Comparison of ENCODE assay signal across 17 cellular contexts in the genomic region with DNA sequence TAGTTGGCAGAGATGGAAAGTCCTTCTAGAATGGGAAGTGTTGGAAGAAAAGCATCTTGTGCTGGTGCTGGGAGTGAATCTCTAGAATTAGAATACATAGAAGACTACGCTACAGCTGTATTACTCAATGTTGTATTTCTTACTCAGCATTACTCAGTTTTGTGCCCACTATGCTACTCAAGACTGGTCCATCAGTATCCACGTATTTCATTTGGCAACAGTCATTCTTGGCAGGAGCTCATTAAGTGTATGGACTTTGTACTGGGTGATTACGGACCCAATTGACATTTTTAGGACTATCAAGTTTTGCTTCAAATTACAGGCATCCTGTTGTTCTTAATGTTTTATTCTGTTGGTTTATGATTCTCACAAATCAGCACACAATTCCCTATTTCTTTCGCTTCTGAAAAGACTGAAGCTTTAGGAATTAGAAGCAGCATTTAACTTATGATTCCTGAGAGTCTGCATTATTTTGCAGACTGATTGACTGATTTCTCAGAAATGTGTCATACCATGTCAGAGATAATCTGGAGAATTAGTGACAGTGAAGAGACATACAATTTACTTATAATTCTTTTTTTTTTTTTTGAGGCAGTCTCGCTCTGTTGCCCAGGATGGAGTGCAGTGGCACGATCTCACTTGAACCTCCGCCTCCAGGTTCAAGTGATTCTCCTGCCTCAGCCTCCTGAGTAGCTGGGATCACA.
A peak's percentile ranks its signal among the peaks of the same experiment; 100 is the strongest.
DNase-seq lines count a peak whose midpoint lies in the region; ATAC-seq, FAIRE-seq and TF ChIP-seq lines count a peak whose summit lies in the region.
"Had no signal": no experiment of that assay in that cellular context is flagged by ENCODE, and none has a peak within 500 bp of the region (broad histone marks: within the 10 kb centered on the region; RNA-seq: fewer than 3 reads in every experiment).

No MANE protein-coding gene starts in this region.

- POLR2A ChIA-PET in HepG2 (lab: Yijun Ruan, JAX), result no interaction called here

- H3K4me3 ChIP-seq in liver (ENCODE audit: low read depth in 1 of 3, low read length in 3 of 3), result no peak overlapping the region
- no peak overlapping the region for H3K4me3 ChIP-seq in HepG2 (replicated peaks in 1 of 3; ENCODE audit: insufficient read depth in 1 of 3, low read depth in 2 of 3, low read length in 3 of 3)
- no peak overlapping the region for H3K4me3 ChIP-seq in mammary epithelial cell (replicated peaks in 1 of 3; ENCODE audit: insufficient read depth in 1 of 3, low read depth in 2 of 3, low read length in 3 of 3)
- H3K4me3 ChIP-seq: GM12878 had no signal

- no peak overlapping the region for H3K4me2 ChIP-seq in HepG2 (ENCODE audit: low read depth, low read length)
- no peak overlapping the region for H3K4me2 ChIP-seq in mammary epithelial cell (ENCODE audit: insufficient read depth, low read depth, low read length)

- H2AFZ ChIP-seq in HepG2 (ENCODE audit: low read length) (no peak overlapping the region), mammary epithelial cell (ENCODE audit: low read depth, low read length) (no peak overlapping the region)

- H3K9ac ChIP-seq in liver (ENCODE audit: low read depth in 1 of 2, low read length in 2 of 2) (no peak overlapping the region), HepG2 (ENCODE audit: insufficient read depth, low read depth, low read length) (no peak overlapping the region), mammary epithelial cell (ENCODE audit: insufficient read depth, low read length) (no peak overlapping the region)

- intact Hi-C loops in HepG2 (cut with micrococcal nuclease; ENCODE audit: unreplicated experiment) (no loop called here), mammary epithelial cell (cut with micrococcal nuclease) (loop anchor here (10.0 kb wide), 1 partner anchor 190 kb away; no protein-coding TSS in a partner anchor), left colon (cut with DNase I, micrococcal nuclease) (no loop called here)

- H3K4me1 ChIP-seq in liver (ENCODE audit: control insufficient read depth in 4 of 4, insufficient read depth in 4 of 4, low read length in 3 of 4) (peaks cover 0 to 5% (median 0%) of the 10 kb centered on the region in 4 donors), HepG2 (ENCODE audit: insufficient read depth, low read length) (no peaks in the 10 kb centered on the region), mammary epithelial cell (ENCODE audit: insufficient read depth, low read length) (no peaks in the 10 kb centered on the region)

- no peak for ATAC-seq in HepG2
- ATAC-seq in left colon, result peak; percentile 77
- no peak for ATAC-seq in GM19455 (IDR thresholded peaks at IDR 0.05; ENCODE audit: unreplicated experiment)
- ATAC-seq in GM18498 (IDR thresholded peaks at IDR 0.05; ENCODE audit: unreplicated experiment), result no peak
- ATAC-seq: GM12878 had no signal

- TF ChIP-seq POLR2A in HepG2 (IDR thresholded peaks at IDR 0.05; ENCODE audit: insufficient read depth in 1 of 2, low read depth in 2 of 2, low read length in 2 of 2), result no peak

- H4K20me1 ChIP-seq in HepG2 (ENCODE audit: insufficient read depth, low read length), result no peaks in the 10 kb centered on the region
- H4K20me1 ChIP-seq in mammary epithelial cell (ENCODE audit: insufficient read depth, low read length), result no peaks in the 10 kb centered on the region

- H3K9me3 ChIP-seq in liver (ENCODE audit: control insufficient read depth in 4 of 4, low read length in 3 of 4) (no peaks in the 10 kb centered on the region), HepG2 (ENCODE audit: low read length) (no peaks in the 10 kb centered on the region), mammary epithelial cell (replicated peaks; ENCODE audit: insufficient read depth, low read length) (no peaks in the 10 kb centered on the region)

- H3K79me2 ChIP-seq in HepG2 (ENCODE audit: insufficient read depth, low read length), result no peaks in the 10 kb centered on the region
- no peaks in the 10 kb centered on the region for H3K79me2 ChIP-seq in mammary epithelial cell (ENCODE audit: insufficient read depth, low read length)

- TF ChIP-seq CTCF in liver (IDR thresholded peaks at IDR 0.05; ENCODE audit: low read depth, low read length, missing input control), result no peak
- no peak for TF ChIP-seq CTCF in HepG2 (CRISPR knock-in tag; IDR thresholded peaks at IDR 0.05)
- no peak for TF ChIP-seq CTCF in mammary epithelial cell (conservative IDR thresholded peaks at IDR 0.05 in 1 of 2, IDR thresholded peaks at IDR 0.05 in 1 of 2; ENCODE audit: extremely low read depth in 1 of 2, insufficient read depth in 1 of 2, low read depth in 1 of 2, low read length in 2 of 2)

- no peak for FAIRE-seq in HepG2 (lab: Jason Lieb, UNC)
- FAIRE-seq: GM12878, RCC 7860 had no signal

- H3K27ac ChIP-seq in liver (ENCODE audit: low read depth in 1 of 2, low read length in 2 of 2) (no peak overlapping the region), HepG2 (ENCODE audit: extremely low read length, insufficient read depth, low read length) (no peak overlapping the region), mammary epithelial cell (ENCODE audit: insufficient read depth, low read depth, low read length) (no peak overlapping the region)

- CTCF ChIA-PET in HepG2 (lab: Yijun Ruan, JAX; ENCODE audit: low intra/inter-chr PET ratio, low total read pairs), result no interaction called here
- CTCF ChIA-PET in mammary epithelial cell (lab: Charles Lee; ENCODE audit: low non-redundant PET), result no interaction called here

- in situ Hi-C loops in HepG2 (cut with HindIII; ENCODE audit: extremely low pct_ligation_motif_present, low pct_unique_long_range_greater_than_20kb), result no loop called here
- in situ Hi-C loops in mammary epithelial cell (cut with MboI; ENCODE audit: low sequenced_read_pairs in 2 of 2), result no loop called here

- DNase-seq in HepG2 (ENCODE audit: low spot score) (no peak), mammary epithelial cell (peak; percentile 52), left colon (no peak), stromal cell of bone marrow (ENCODE audit: low read depth) (peak; percentile 31), SIG-M5 (lab: John Stamatoyannopoulos, UW) (no peak)
- DNase-seq: 8988T, COR-L47, HFFc6, KBM-7, NCI-H1092, NCI-H1694, SHP77 treated with DMSO at 0.1 percent for 48 hours had no signal

- dilution Hi-C loops in mammary epithelial cell (cut with HindIII; ENCODE audit: low sequenced_read_pairs), result no loop called here

- 68% methylated on average over 7 of the region's 7 CpGs for whole genome bisulfite sequencing in liver
- 39% methylated on average over 7 of the region's 7 CpGs for WGBS in HepG2 (ENCODE audit: low lambda C conversion rate)
- WGBS in mammary epithelial cell (ENCODE audit: low coverage, missing lambda C conversion rate), result 84% methylated on average over 7 of the region's 7 CpGs

- no TSS peak for BruUV-seq in HepG2 (replicated peaks; lab: Mats Ljungman, UMichigan)
- BruUV-seq in mammary epithelial cell (replicated peaks; lab: Mats Ljungman, UMichigan), result no TSS peak

- no peak for TF ChIP-seq EP300 in HepG2 (IDR thresholded peaks at IDR 0.05; ENCODE audit: low read depth in 2 of 2, low read length in 2 of 2)
- no peak for TF ChIP-seq EP300 in HepG2 (CRISPR knock-in tag; IDR thresholded peaks at IDR 0.05; ENCODE audit: borderline replicate concordance)

- no peak for TF ChIP-seq RAD21 in liver (IDR thresholded peaks at IDR 0.05)
- TF ChIP-seq RAD21 in HepG2 (CRISPR knock-in tag; IDR thresholded peaks at IDR 0.05), result no peak

- H3K36me3 ChIP-seq in liver (ENCODE audit: control insufficient read depth in 4 of 4, insufficient read depth in 3 of 4, low read depth in 1 of 4, low read length in 3 of 4) (no peaks in the 10 kb centered on the region), HepG2 (replicated peaks in 1 of 2; ENCODE audit: control insufficient read depth in 1 of 2, insufficient read depth in 2 of 2, low read length in 2 of 2) (no peaks in the 10 kb centered on the region), mammary epithelial cell (ENCODE audit: insufficient read depth, low read length) (no peaks in the 10 kb centered on the region)

- H3K27me3 ChIP-seq in liver (ENCODE audit: control insufficient read depth in 4 of 4, insufficient read depth in 4 of 4, low read length in 3 of 4) (peaks cover 0 to 13% (median 0%) of the 10 kb centered on the region in 4 donors), HepG2 (ENCODE audit: control insufficient read depth in 1 of 2, insufficient read depth in 2 of 2, low read length in 2 of 2) (no peaks in the 10 kb centered on the region), mammary epithelial cell (ENCODE audit: insufficient read depth, low read length) (no peaks in the 10 kb centered on the region)

TF ChIP-seq in liver, 16 proteins besides CTCF, POLR2A, EP300 and RAD21:
- TF ChIP-seq HNF4A (conservative IDR thresholded peaks at IDR 0.05) (peak; percentile 40 to 57), FOXA2 (IDR thresholded peaks at IDR 0.05) (no peak), YY1 (IDR thresholded peaks at IDR 0.05) (no peak)

TF ChIP-seq in HepG2, 621 proteins besides CTCF, POLR2A, EP300 and RAD21 (continues in another document):
- TF ChIP-seq RBAK (CRISPR knock-in tag; IDR thresholded peaks at IDR 0.05), result no peak
- no peak for TF ChIP-seq ASH2L (IDR thresholded peaks at IDR 0.05; ENCODE audit: insufficient read length, low read depth, low read length)
- TF ChIP-seq ZNF577 (CRISPR knock-in tag; IDR thresholded peaks at IDR 0.05; ENCODE audit: borderline replicate concordance, low read depth), result no peak
- no peak for TF ChIP-seq ZNF34 (CRISPR knock-in tag; IDR thresholded peaks at IDR 0.05; ENCODE audit: borderline replicate concordance)
- no peak for TF ChIP-seq MED8 (CRISPR knock-in tag; IDR thresholded peaks at IDR 0.05; ENCODE audit: insufficient replicate concordance)
- TF ChIP-seq, protein P1, sequence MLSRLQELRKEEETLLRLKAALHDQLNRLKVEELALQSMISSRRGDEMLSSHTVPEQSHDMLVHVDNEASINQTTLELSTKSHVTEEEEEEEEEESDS (CRISPR knock-in tag; IDR thresholded peaks at IDR 0.05; ENCODE audit: borderline replicate concordance), result no peak
- no peak for TF ChIP-seq SRF (IDR thresholded peaks at IDR 0.05; ENCODE audit: low read depth, low read length)
- no peak for TF ChIP-seq PRMT3 (CRISPR knock-in tag; IDR thresholded peaks at IDR 0.05; ENCODE audit: borderline replicate concordance, low read depth)
- no peak for TF ChIP-seq HNRNPUL1 (IDR thresholded peaks at IDR 0.05; ENCODE audit: low read depth, low read length)
- TF ChIP-seq, protein P2, sequence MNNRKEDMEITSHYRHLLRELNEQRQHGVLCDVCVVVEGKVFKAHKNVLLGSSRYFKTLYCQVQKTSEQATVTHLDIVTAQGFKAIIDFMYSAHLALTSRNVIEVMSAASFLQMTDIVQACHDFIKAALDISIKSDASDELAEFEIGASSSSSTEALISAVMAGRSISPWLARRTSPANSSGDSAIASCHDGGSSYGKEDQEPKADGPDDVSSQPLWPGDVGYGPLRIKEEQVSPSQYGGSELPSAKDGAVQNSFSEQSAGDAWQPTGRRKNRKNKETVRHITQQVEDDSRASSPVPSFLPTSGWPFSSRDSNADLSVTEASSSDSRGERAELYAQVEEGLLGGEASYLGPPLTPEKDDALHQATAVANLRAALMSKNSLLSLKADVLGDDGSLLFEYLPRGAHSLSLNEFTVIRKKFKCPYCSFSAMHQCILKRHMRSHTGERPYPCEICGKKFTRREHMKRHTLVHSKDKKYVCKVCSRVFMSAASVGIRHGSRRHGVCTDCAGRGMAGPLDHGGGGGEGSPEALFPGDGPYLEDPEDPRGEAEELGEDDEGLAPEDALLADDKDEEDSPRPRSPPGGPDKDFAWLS (CRISPR knock-in tag; IDR thresholded peaks at IDR 0.05; ENCODE audit: borderline replicate concordance), result no peak

Comparison
In these comparisons a context has a peak if more than half of its experiments do, and no peak if none do; other contexts are left out.
1. DNase-seq: peak in mammary epithelial cell (single experiment) and stromal cell of bone marrow (single experiment); none in HepG2 (single experiment), left colon (0 of 2) and SIG-M5 (single experiment).